ENCODE assay signal across 9 cellular contexts in genomic region chr19:7831452-7831851, GRCh38. TPM values are rescaled to one million over a fixed set of nuclear protein-coding genes. Genes with fewer than 3 reads are reported as not detected.
DNase-seq lines count a peak whose midpoint lies in the region; ATAC-seq and TF ChIP-seq lines count a peak whose summit lies in the region.
"Had no signal": no experiment of that assay in that cellular context is flagged by ENCODE, and none has a peak within 500 bp of the region (broad histone marks: within the 10 kb centered on the region; RNA-seq: fewer than 3 reads in every experiment).

No MANE protein-coding gene starts in this region.

- H3K27me3 Mint-ChIP-seq in activated naive CD8-positive, alpha-beta T cell treated with anti-CD3 and anti-CD28 coated beads, Interleukin-2, amount 50 U/mL, for 24 hours = peaks cover 4% of the 10 kb centered on the region

- DNase-seq in AG08396 (ENCODE audit: low spot score) = peak; percentile 72
- DNase-seq in H7 = peak; percentile 93
- no peak for DNase-seq in activated naive CD8-positive, alpha-beta T cell treated with anti-CD3 and anti-CD28 coated beads, Interleukin-2, amount 50 U/mL, for 24 hours
- no peak for DNase-seq in kidney epithelial cell (ENCODE audit: low read depth)
- DNase-seq in testis = no peak
- DNase-seq in activated CD8-positive, alpha-beta memory T cell treated with anti-CD3 and anti-CD28 coated beads, Interleukin-2, amount 50 U/mL, for 4 hours = no peak
- DNase-seq in stimulated activated CD4-positive, alpha-beta T cell treated with anti-CD3 and anti-CD28 coated beads, Interleukin-2, amount 100 ng/mL, for 24 hours = no peak
- no peak for DNase-seq in stimulated activated CD4-positive, alpha-beta T cell treated with anti-CD3 and anti-CD28 coated beads, Interleukin-12 subunit alpha, Interleukin-12 subunit beta, amount 100 ng/mL, for 4 hours

- H3K4me3 ChIP-seq in H7 (ENCODE audit: insufficient read depth, low read depth, low read length) (no peak overlapping the region), kidney epithelial cell (ENCODE audit: low read depth, low read length) (no peak overlapping the region), testis (no peak overlapping the region)

- no peak overlapping the region for H3K27ac ChIP-seq in testis

- peak overlapping the region; percentile 73 for H3K4me3 Mint-ChIP-seq in activated naive CD8-positive, alpha-beta T cell treated with anti-CD3 and anti-CD28 coated beads, Interleukin-2, amount 50 U/mL, for 24 hours

- H3K4me1 Mint-ChIP-seq in activated naive CD8-positive, alpha-beta T cell treated with anti-CD3 and anti-CD28 coated beads, Interleukin-2, amount 50 U/mL, for 24 hours = peaks cover 17% of the 10 kb centered on the region

- no peak overlapping the region for H3K27ac Mint-ChIP-seq in activated naive CD8-positive, alpha-beta T cell treated with anti-CD3 and anti-CD28 coated beads, Interleukin-2, amount 50 U/mL, for 24 hours

- H3K27me3 ChIP-seq in H7 (ENCODE audit: control insufficient read depth, insufficient read depth, low read length) (peaks cover 21% of the 10 kb centered on the region), kidney epithelial cell (ENCODE audit: control insufficient read depth, insufficient read depth, low read length) (peaks cover 2% of the 10 kb centered on the region), testis (no peaks in the 10 kb centered on the region)

- no peaks in the 10 kb centered on the region for H3K9me3 ChIP-seq in testis

- H3K36me3 ChIP-seq in H7 (replicated peaks; ENCODE audit: control insufficient read depth, insufficient read depth, low read length) (no peaks in the 10 kb centered on the region), kidney epithelial cell (ENCODE audit: control insufficient read depth, insufficient read depth, low read length) (no peaks in the 10 kb centered on the region), testis (ENCODE audit: low read depth, missing control alignments) (no peaks in the 10 kb centered on the region)

- no peaks in the 10 kb centered on the region for H3K9me3 Mint-ChIP-seq in activated naive CD8-positive, alpha-beta T cell treated with anti-CD3 and anti-CD28 coated beads, Interleukin-2, amount 50 U/mL, for 24 hours

- TF ChIP-seq CTCF in kidney epithelial cell (IDR thresholded peaks at IDR 0.05; ENCODE audit: insufficient read depth, low read length, poor library complexity, severe bottlenecking) (peak; percentile 33), testis (IDR thresholded peaks at IDR 0.05) (peak in 1 of 3 experiments; percentile 15)

- H3K4me1 ChIP-seq in testis = peaks cover 12% of the 10 kb centered on the region

- intact Hi-C loops in testis (cut with DNase I; ENCODE audit: low total_unique reads) = no loop called here

- TF ChIP-seq POLR2A in testis (IDR thresholded peaks at IDR 0.05) = no peak

- no peak for ATAC-seq in activated naive CD8-positive, alpha-beta T cell treated with anti-CD3 and anti-CD28 coated beads, Interleukin-2, amount 50 U/mL, for 24 hours

- no peaks in the 10 kb centered on the region for H3K36me3 Mint-ChIP-seq in activated naive CD8-positive, alpha-beta T cell treated with anti-CD3 and anti-CD28 coated beads, Interleukin-2, amount 50 U/mL, for 24 hours (ENCODE audit: low read depth)

- WGBS in testis, 2 donors = 52 to 65% methylated on average over 2 to 10 of the region's 10 CpGs

RNA-seq across cellular contexts. Expression of gene EVI5L, which starts 1.4 kb away (rescaled TPM):
- 3.5 and 5.0 TPM in 2 replicates for total RNA-seq in H7 (2014; rRNA removed; shearing (Covaris generic))
- total RNA-seq in kidney epithelial cell (9.9 and 16.4 TPM in 2 replicates), testis (10 to 100 TPM; 45.8 to 68.9 TPM)
- polyA plus RNA-seq in testis (ENCODE audit: insufficient read depth, low read depth, low replicate concordance) = 69.3 TPM

RNA-seq across cellular contexts. Expression of gene PRR36, which starts 42.7 kb away (rescaled TPM):
- total RNA-seq in H7 (2014; rRNA removed; shearing (Covaris generic)) = 0.14 and 0.22 TPM in 2 replicates
- total RNA-seq in kidney epithelial cell = 1.0 and 1.2 TPM in 2 replicates
- total RNA-seq in testis = 1 to 10 TPM; 2.9 to 3.3 TPM
- polyA plus RNA-seq in testis (ENCODE audit: insufficient read depth, low read depth, low replicate concordance) = 0.50 TPM
- total RNA-seq: subcutaneous adipose tissue had no signal

RNA-seq across cellular contexts. Expression of gene LRRC8E, which starts 56.9 kb away (rescaled TPM):
- 1.6 and 4.0 TPM in 2 replicates for total RNA-seq in H7 (2014; rRNA removed; shearing (Covaris generic))
- total RNA-seq in kidney epithelial cell (11.6 and 15.1 TPM in 2 replicates), testis (1 to 10 TPM in 1 of 2 donors, under 1 TPM in 1; 0.79 to 1.4 TPM)
- 0.92 TPM for polyA plus RNA-seq in testis (ENCODE audit: insufficient read depth, low read depth, low replicate concordance)

Comparison
In these comparisons a context has a peak if more than half of its experiments do, and no peak if none do; other contexts are left out.
1. DNase-seq: peak in AG08396 (single experiment) and H7 (single experiment); none in activated naive CD8-positive, alpha-beta T cell treated with anti-CD3 and anti-CD28 coated beads, Interleukin-2, amount 50 U/mL, for 24 hours (single experiment), kidney epithelial cell (single experiment), testis (single experiment), activated CD8-positive, alpha-beta memory T cell treated with anti-CD3 and anti-CD28 coated beads, Interleukin-2, amount 50 U/mL, for 4 hours (single experiment), stimulated activated CD4-positive, alpha-beta T cell treated with anti-CD3 and anti-CD28 coated beads, Interleukin-2, amount 100 ng/mL, for 24 hours (0 of 2) and stimulated activated CD4-positive, alpha-beta T cell treated with anti-CD3 and anti-CD28 coated beads, Interleukin-12 subunit alpha, Interleukin-12 subunit beta, amount 100 ng/mL, for 4 hours (single experiment).